Comparison of ENCODE assay signal across 10 cellular contexts in the genomic region with DNA sequence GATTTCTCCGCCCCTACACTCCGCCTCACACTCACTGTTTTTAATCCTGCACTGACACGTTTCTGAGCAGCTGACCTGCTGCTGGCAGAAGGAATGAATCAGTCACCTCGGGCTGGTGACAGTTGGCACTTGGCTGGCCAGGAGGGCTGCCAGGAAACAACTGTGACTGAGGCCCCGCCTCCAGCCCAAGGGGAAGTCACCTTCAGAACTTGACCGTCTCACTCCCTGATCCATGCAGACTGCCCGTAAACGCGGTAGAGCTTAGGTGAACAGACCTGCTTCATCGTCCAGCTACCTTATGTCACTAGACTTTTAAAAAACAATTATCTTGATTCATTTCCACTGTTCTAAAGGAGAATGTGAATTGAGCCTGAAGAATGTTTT.
DNase-seq lines count a peak whose midpoint lies in the region; ATAC-seq and TF ChIP-seq lines count a peak whose summit lies in the region.
"Had no signal": no experiment of that assay in that cellular context is flagged by ENCODE, and none has a peak within 500 bp of the region (broad histone marks: within the 10 kb centered on the region; RNA-seq: fewer than 3 reads in every experiment).

No MANE protein-coding gene starts in this region.

- intact Hi-C loops in esophagus squamous epithelium (cut with DNase I): no loop called here

- H3K9me3 ChIP-seq in esophagus squamous epithelium: no peaks in the 10 kb centered on the region
- no peaks in the 10 kb centered on the region for H3K9me3 ChIP-seq in mucosa of rectum (ENCODE audit: control insufficient read depth in 2 of 2, low read length in 2 of 2)
- H3K9me3 ChIP-seq: tibial nerve had no signal

- H3K27me3 ChIP-seq in esophagus squamous epithelium (no peaks in the 10 kb centered on the region), mucosa of rectum (ENCODE audit: control insufficient read depth in 2 of 2, insufficient read depth in 2 of 2, low read length in 2 of 2) (no peaks in the 10 kb centered on the region)
- H3K27me3 ChIP-seq: tibial nerve had no signal

- no peak for TF ChIP-seq CTCF in esophagus squamous epithelium (IDR thresholded peaks at IDR 0.05)

- ATAC-seq in HG02642 (IDR thresholded peaks at IDR 0.05; ENCODE audit: poor library complexity, unreplicated experiment): no peak

- CTCF ChIA-PET in HEK293T (lab: Yijun Ruan, JAX): no interaction called here

- DNase-seq in Caki2 (ENCODE audit: low read depth) (peak; percentile 85), NCI-H69 (lab: John Stamatoyannopoulos, UW) (peak; percentile 62), esophagus squamous epithelium (lab: John Stamatoyannopoulos, UW) (no peak), DMS114 treated with DMSO at 0.1 percent for 48 hours (lab: John Stamatoyannopoulos, UW; ENCODE audit: unreplicated experiment) (no peak), HEK293T (ENCODE audit: extremely low spot score) (no peak), NOMO-1 treated with DMSO at 0.1 percent for 48 hours (lab: John Stamatoyannopoulos, UW; ENCODE audit: unreplicated experiment) (no peak)
- DNase-seq: DMS53 had no signal

- H3K4me1 ChIP-seq in esophagus squamous epithelium (peaks cover 4 to 27% (median 17%) of the 10 kb centered on the region in 3 donors), mucosa of rectum (ENCODE audit: control insufficient read depth in 2 of 2, insufficient read depth in 2 of 2, low read length in 2 of 2) (peaks cover 12 to 19% of the 10 kb centered on the region in 2 donors)
- H3K4me1 ChIP-seq: tibial nerve had no signal

- H3K9ac ChIP-seq in mucosa of rectum (ENCODE audit: low read depth in 1 of 2, low read length in 2 of 2): peak overlapping the region; percentile 28 to 68

- 20 to 53% methylated on average over 7 to 8 of the region's 10 CpGs for WGBS in esophagus squamous epithelium, 2 donors

- peak overlapping the region; percentile 25 to 62 (median 43) for H3K27ac ChIP-seq in esophagus squamous epithelium
- H3K27ac ChIP-seq in mucosa of rectum (ENCODE audit: low read depth in 2 of 2, low read length in 2 of 2): peak overlapping the region; percentile 87 to 94

- peak overlapping the region in 1 of 4 donors; percentile 1 for H3K4me3 ChIP-seq in esophagus squamous epithelium
- peak overlapping the region; percentile 49 to 57 for H3K4me3 ChIP-seq in mucosa of rectum (ENCODE audit: low read length in 2 of 2)
- H3K4me3 ChIP-seq: tibial nerve had no signal

- POLR2A ChIA-PET in HEK293T (lab: Yijun Ruan, JAX): no interaction called here

- TF ChIP-seq POLR2A in esophagus squamous epithelium (IDR thresholded peaks at IDR 0.05): no peak

- H3K36me3 ChIP-seq in esophagus squamous epithelium (peaks cover 0 to 74% (median 0%) of the 10 kb centered on the region in 3 donors), mucosa of rectum (ENCODE audit: control insufficient read depth in 2 of 2, insufficient read depth in 2 of 2, low read length in 2 of 2) (peaks cover 10 to 17% of the 10 kb centered on the region in 2 donors)

- in situ Hi-C loops in Caki2 (cut with HindIII; ENCODE audit: low pct_unique_long_range_greater_than_20kb, low sequenced_read_pairs): no loop called here

TF ChIP-seq in HEK293T, 16 proteins besides CTCF, POLR2A, EP300 and RAD21:
- TF ChIP-seq CTBP1 (IDR thresholded peaks at IDR 0.05; ENCODE audit: borderline replicate concordance): no peak
- no peak for TF ChIP-seq FOXK2 (IDR thresholded peaks at IDR 0.05)

Comparison
In these comparisons a context has a peak if more than half of its experiments do, and no peak if none do; other contexts are left out.
1. DNase-seq: peak in Caki2 (single experiment) and NCI-H69 (single experiment); none in esophagus squamous epithelium (single experiment), DMS114 treated with DMSO at 0.1 percent for 48 hours (single experiment), HEK293T (single experiment) and NOMO-1 treated with DMSO at 0.1 percent for 48 hours (single experiment).